Comparison of ENCODE assay signal across 11 cellular contexts in the genomic region with DNA sequence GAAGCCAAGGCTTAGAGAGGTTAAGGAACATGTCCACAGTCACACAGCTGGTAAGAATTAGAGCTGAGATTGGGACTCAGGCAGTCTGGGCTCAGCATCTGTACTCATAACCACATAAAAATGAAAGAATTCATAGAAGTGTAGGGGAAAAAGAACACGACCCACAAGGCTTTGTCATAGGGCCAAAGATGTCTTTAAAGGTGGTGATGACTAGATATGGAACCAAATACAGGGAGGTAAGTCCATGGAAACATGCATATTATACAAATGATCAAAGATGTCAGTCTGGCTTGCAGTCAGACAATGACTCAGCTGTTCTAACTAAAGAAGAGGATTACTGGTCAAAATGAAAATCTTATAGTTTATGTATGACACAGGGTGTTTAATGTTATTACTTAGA. TPM values are rescaled to one million over a fixed set of nuclear protein-coding genes. Genes with fewer than 3 reads are reported as not detected.
DNase-seq lines count a peak whose midpoint lies in the region; ATAC-seq, FAIRE-seq and TF ChIP-seq lines count a peak whose summit lies in the region.
"Had no signal": no experiment of that assay in that cellular context is flagged by ENCODE, and none has a peak within 500 bp of the region (broad histone marks: within the 10 kb centered on the region; RNA-seq: fewer than 3 reads in every experiment).

No MANE protein-coding gene starts in this region.

- H2BK20ac ChIP-seq in IMR-90 (ENCODE audit: low read depth, low read length): no peak overlapping the region

- H2BK120ac ChIP-seq in IMR-90 (ENCODE audit: low read depth, low read length) (no peak overlapping the region), trophoblast cell (ENCODE audit: insufficient read depth, low read length, poor library complexity) (no peak overlapping the region)

- TF ChIP-seq CTCF in IMR-90 (conservative IDR thresholded peaks at IDR 0.05; ENCODE audit: low read depth, low read length): no peak
- TF ChIP-seq CTCF in mammary epithelial cell (conservative IDR thresholded peaks at IDR 0.05 in 1 of 2, IDR thresholded peaks at IDR 0.05 in 1 of 2; ENCODE audit: extremely low read depth in 1 of 2, insufficient read depth in 1 of 2, low read depth in 1 of 2, low read length in 2 of 2): no peak
- no peak for TF ChIP-seq CTCF in D721Med (IDR thresholded peaks at IDR 0.05; ENCODE audit: insufficient read depth, missing control alignments)
- no peak for TF ChIP-seq CTCF in ascending aorta (IDR thresholded peaks at IDR 0.05)

- H3K4me1 ChIP-seq in IMR-90 (ENCODE audit: control insufficient read depth, insufficient read depth, low read length) (peaks cover 5% of the 10 kb centered on the region; the same call in 1 of the 2 replicates), mammary epithelial cell (ENCODE audit: insufficient read depth, low read length) (peaks cover 33% of the 10 kb centered on the region), trophoblast cell (ENCODE audit: control insufficient read depth in 1 of 2, insufficient read depth in 2 of 2, low read length in 2 of 2) (peaks cover 8% of the 10 kb centered on the region in 2 experiments), ascending aorta (no peaks in the 10 kb centered on the region)

- H3K79me2 ChIP-seq in mammary epithelial cell (ENCODE audit: insufficient read depth, low read length): no peaks in the 10 kb centered on the region
- no peaks in the 10 kb centered on the region for H3K79me2 ChIP-seq in trophoblast cell (ENCODE audit: control insufficient read depth, insufficient read depth, low read length, poor library complexity)

- H3K18ac ChIP-seq in IMR-90 (ENCODE audit: low read depth, low read length) (peak overlapping the region; percentile 1; the same call in 1 of the 2 replicates), trophoblast cell (ENCODE audit: low read length) (no peak overlapping the region)

- H3K4me2 ChIP-seq in IMR-90 (ENCODE audit: low read depth, low read length): peak overlapping the region; percentile 25; the same call in 1 of the 2 replicates
- H3K4me2 ChIP-seq in mammary epithelial cell (ENCODE audit: insufficient read depth, low read depth, low read length): peak overlapping the region; percentile 25
- H3K4me2 ChIP-seq in trophoblast cell (ENCODE audit: low read length): no peak overlapping the region

- no peak overlapping the region for H2BK12ac ChIP-seq in trophoblast cell (ENCODE audit: low read length)

- no peaks in the 10 kb centered on the region for H4K20me1 ChIP-seq in IMR-90 (ENCODE audit: insufficient read depth, low read length)
- H4K20me1 ChIP-seq in mammary epithelial cell (ENCODE audit: insufficient read depth, low read length): no peaks in the 10 kb centered on the region

- no peak overlapping the region for H3K56ac ChIP-seq in IMR-90 (ENCODE audit: extremely low read depth, insufficient read depth, low read length)

- H3K79me1 ChIP-seq in IMR-90 (ENCODE audit: low read depth in 1 of 2, low read length in 2 of 2): no peaks in the 10 kb centered on the region
- no peaks in the 10 kb centered on the region for H3K79me1 ChIP-seq in trophoblast cell (ENCODE audit: low read length)

- H3K14ac ChIP-seq in IMR-90 (replicated peaks; ENCODE audit: low read depth, low read length) (no peak overlapping the region), trophoblast cell (ENCODE audit: low read length) (no peak overlapping the region)

- H2BK5ac ChIP-seq in IMR-90 (ENCODE audit: low read depth, low read length, poor library complexity, severe bottlenecking): no peak overlapping the region
- H2BK5ac ChIP-seq in trophoblast cell (ENCODE audit: low read depth, low read length, poor library complexity): no peak overlapping the region

- H2AFZ ChIP-seq in IMR-90 (replicated peaks; ENCODE audit: low read length, poor library complexity): no peak overlapping the region
- H2AFZ ChIP-seq in mammary epithelial cell (ENCODE audit: low read depth, low read length): no peak overlapping the region
- no peak overlapping the region for H2AFZ ChIP-seq in trophoblast cell (ENCODE audit: insufficient read depth, low read length, poor library complexity)

- H2BK15ac ChIP-seq in IMR-90 (ENCODE audit: low read depth, low read length): no peak overlapping the region

- H3K27ac ChIP-seq in IMR-90 (ENCODE audit: insufficient read depth, low read length): no peak overlapping the region
- peak overlapping the region; percentile 41 for H3K27ac ChIP-seq in mammary epithelial cell (ENCODE audit: insufficient read depth, low read depth, low read length)
- no peak overlapping the region for H3K27ac ChIP-seq in trophoblast cell (ENCODE audit: low read depth, low read length)
- H3K27ac ChIP-seq in ascending aorta: no peak overlapping the region

- H4K5ac ChIP-seq in IMR-90 (ENCODE audit: low read depth, low read length): no peak overlapping the region

- H3K4ac ChIP-seq in IMR-90 (ENCODE audit: low read depth, low read length): no peak overlapping the region
- H3K4ac ChIP-seq in trophoblast cell (ENCODE audit: low read depth, low read length): no peak overlapping the region

- H3K36me3 ChIP-seq in IMR-90 (ENCODE audit: control insufficient read depth, insufficient read depth, low read length): no peaks in the 10 kb centered on the region
- no peaks in the 10 kb centered on the region for H3K36me3 ChIP-seq in mammary epithelial cell (ENCODE audit: insufficient read depth, low read length)
- no peaks in the 10 kb centered on the region for H3K36me3 ChIP-seq in trophoblast cell (ENCODE audit: control insufficient read depth in 1 of 2, insufficient read depth in 2 of 2, low read length in 2 of 2)
- H3K36me3 ChIP-seq in ascending aorta: no peaks in the 10 kb centered on the region

- H3K27me3 ChIP-seq in IMR-90 (ENCODE audit: control insufficient read depth, insufficient read depth, low read length) (peaks cover 4% of the 10 kb centered on the region; the same call in 1 of the 2 replicates), mammary epithelial cell (ENCODE audit: insufficient read depth, low read length) (no peaks in the 10 kb centered on the region), trophoblast cell (ENCODE audit: insufficient read depth, low read length) (no peaks in the 10 kb centered on the region), ascending aorta (no peaks in the 10 kb centered on the region)

- in situ Hi-C loops in IMR-90 (cut with MboI; ENCODE audit: low sequenced_read_pairs) (no loop called here), mammary epithelial cell (cut with MboI; ENCODE audit: low sequenced_read_pairs in 2 of 2) (no loop called here)

- H2AK9ac ChIP-seq in IMR-90 (replicated peaks; ENCODE audit: low read depth, low read length, poor library complexity): no peak overlapping the region

- H3K23ac ChIP-seq in IMR-90 (ENCODE audit: low read depth, low read length) (no peak overlapping the region), trophoblast cell (ENCODE audit: low read length) (no peak overlapping the region)

- intact Hi-C loops in IMR-90 (cut with micrococcal nuclease): no loop called here
- intact Hi-C loops in mammary epithelial cell (cut with micrococcal nuclease): loop anchor here (5.0 to 10.0 kb wide), 3 partner anchors 61 to 507 kb away; partner anchors contain the start of gene BHLHE41
- intact Hi-C loops in ascending aorta (cut with DNase I): no loop called here

- H2AK5ac ChIP-seq in IMR-90 (ENCODE audit: low read depth, low read length): no peak overlapping the region
- no peak overlapping the region for H2AK5ac ChIP-seq in trophoblast cell (ENCODE audit: low read length)

- no peak overlapping the region for H3K4me3 ChIP-seq in IMR-90 (ENCODE audit: insufficient read depth, low read depth, low read length)
- H3K4me3 ChIP-seq in mammary epithelial cell (replicated peaks in 1 of 3; ENCODE audit: insufficient read depth in 1 of 3, low read depth in 2 of 3, low read length in 3 of 3): no peak overlapping the region
- H3K4me3 ChIP-seq in trophoblast cell (ENCODE audit: low read depth, low read length): no peak overlapping the region
- no peak overlapping the region for H3K4me3 ChIP-seq in ascending aorta

- H4K91ac ChIP-seq in IMR-90 (ENCODE audit: insufficient read depth, low read depth, low read length): no peak overlapping the region
- H4K91ac ChIP-seq in trophoblast cell (ENCODE audit: low read depth, low read length): no peak overlapping the region

- DNase-seq in EH (ENCODE audit: low read depth) (peak; percentile 78), IMR-90 (peak; percentile 87), mammary epithelial cell (peak; percentile 74), trophoblast cell (peak; percentile 33 to 44), D721Med (ENCODE audit: insufficient read length, low spot score) (no peak), ascending aorta (ENCODE audit: low spot score in 2 of 2) (no peak), GM19238 (ENCODE audit: insufficient read length, low spot score) (no peak)
- DNase-seq: GOT3, midbrain, NCI-H1417 treated with DMSO at 0.1 percent for 48 hours, SHP77 treated with DMSO at 0.1 percent for 48 hours had no signal

- no peak for TF ChIP-seq POLR2A in IMR-90 (IDR thresholded peaks at IDR 0.05; ENCODE audit: low read depth, low read length)

- FAIRE-seq in D721Med (lab: Jason Lieb, UNC): no peak

- no peak for TF ChIP-seq RAD21 in IMR-90 (IDR thresholded peaks at IDR 0.05; ENCODE audit: low read length)

- peak; percentile 79 for ATAC-seq in IMR-90 (ENCODE audit: low read depth)

- dilution Hi-C loops in IMR-90 (cut with HindIII; ENCODE audit: low sequenced_read_pairs, unreplicated experiment) (no loop called here), mammary epithelial cell (cut with HindIII; ENCODE audit: low sequenced_read_pairs) (no loop called here)

- WGBS in IMR-90 (ENCODE audit: extremely low coverage in 2 of 2, insufficient read length in 1 of 2), 2 experiments: no CpG with 5 or more reads among the region's 1 CpG
- 14% methylated on average over 1 of the region's 1 CpG for WGBS in mammary epithelial cell (ENCODE audit: low coverage, missing lambda C conversion rate)
- no CpG with 5 or more reads among the region's 1 CpG for WGBS in trophoblast cell (ENCODE audit: extremely low coverage, insufficient coverage, insufficient read length)

- POLR2A ChIA-PET in IMR-90 (lab: Charles Lee; ENCODE audit: unreplicated experiment): no interaction called here

- CTCF ChIA-PET in IMR-90 (lab: Yijun Ruan, JAX) (interaction anchor here (0.6 kb wide), 1 partner anchor 184 kb away, joined by 3 read pairs; no protein-coding TSS in a partner anchor), mammary epithelial cell (lab: Charles Lee; ENCODE audit: low non-redundant PET) (interaction anchor here (0.6 kb wide), 1 partner anchor 13 kb away, joined by 5 read pairs; no protein-coding TSS in a partner anchor)

- peaks cover 3% of the 10 kb centered on the region for H3K9me3 ChIP-seq in IMR-90 (ENCODE audit: control insufficient read depth, insufficient read depth, low read length)
- no peaks in the 10 kb centered on the region for H3K9me3 ChIP-seq in mammary epithelial cell (replicated peaks; ENCODE audit: insufficient read depth, low read length)
- H3K9me3 ChIP-seq in trophoblast cell (ENCODE audit: insufficient read depth, low read depth, low read length): no peaks in the 10 kb centered on the region
- H3K9me3 ChIP-seq in ascending aorta: no peaks in the 10 kb centered on the region

- H4K12ac ChIP-seq in trophoblast cell (ENCODE audit: low read depth, low read length): no peak overlapping the region

- no peak overlapping the region for H4K8ac ChIP-seq in IMR-90 (ENCODE audit: low read depth in 2 of 2, low read length in 2 of 2)
- no peak overlapping the region for H4K8ac ChIP-seq in trophoblast cell (ENCODE audit: low read depth, low read length)

- peaks cover 2% of the 10 kb centered on the region; the same call in 1 of the 2 replicates for H3K9me1 ChIP-seq in IMR-90 (ENCODE audit: insufficient read depth, low read length)

- H3K9ac ChIP-seq in IMR-90 (ENCODE audit: low read depth, low read length) (no peak overlapping the region), mammary epithelial cell (ENCODE audit: insufficient read depth, low read length) (no peak overlapping the region), trophoblast cell (ENCODE audit: low read length) (no peak overlapping the region)

- BruUV-seq in IMR-90 (replicated peaks; lab: Mats Ljungman, UMichigan) (no TSS peak), mammary epithelial cell (replicated peaks; lab: Mats Ljungman, UMichigan) (no TSS peak)

RNA-seq across cellular contexts. Expression of gene SSPN, which starts 7.2 kb away (rescaled TPM):
- total RNA-seq in IMR-90 (2012; rRNA removed) (5.6 and 7.8 TPM in 2 replicates), mammary epithelial cell (10 to 100 TPM in 1 of 2 donors, 1 to 10 TPM in 1; 1.4 to 11.0 TPM), ascending aorta (56.3 TPM)
- polyA plus RNA-seq in IMR-90 (2012; rRNA removed) (3.5 and 4.1 TPM in 2 replicates), mammary epithelial cell (2.4 TPM)
- 2.8 and 4.8 TPM in 2 replicates for polyA plus RNA-seq in IMR-90 (2012; cell fraction: cytosol; rRNA removed)
- polyA plus RNA-seq in IMR-90 (2012; cell fraction: nucleus; rRNA removed; ENCODE audit: low replicate concordance): 0.85 and 2.2 TPM in 2 replicates
- not detected for polyA minus RNA-seq in mammary epithelial cell
- polyA plus RNA-seq in trophoblast cell (2013): 0.74 and 0.90 TPM in 2 replicates

Comparison
In these comparisons a context has a peak if more than half of its experiments do, and no peak if none do; other contexts are left out.
1. DNase-seq: peak in EH (single experiment), IMR-90 (single experiment), mammary epithelial cell (single experiment) and trophoblast cell (2 of 2); none in D721Med (single experiment), ascending aorta (0 of 2) and GM19238 (single experiment).